In the genomic region with DNA sequence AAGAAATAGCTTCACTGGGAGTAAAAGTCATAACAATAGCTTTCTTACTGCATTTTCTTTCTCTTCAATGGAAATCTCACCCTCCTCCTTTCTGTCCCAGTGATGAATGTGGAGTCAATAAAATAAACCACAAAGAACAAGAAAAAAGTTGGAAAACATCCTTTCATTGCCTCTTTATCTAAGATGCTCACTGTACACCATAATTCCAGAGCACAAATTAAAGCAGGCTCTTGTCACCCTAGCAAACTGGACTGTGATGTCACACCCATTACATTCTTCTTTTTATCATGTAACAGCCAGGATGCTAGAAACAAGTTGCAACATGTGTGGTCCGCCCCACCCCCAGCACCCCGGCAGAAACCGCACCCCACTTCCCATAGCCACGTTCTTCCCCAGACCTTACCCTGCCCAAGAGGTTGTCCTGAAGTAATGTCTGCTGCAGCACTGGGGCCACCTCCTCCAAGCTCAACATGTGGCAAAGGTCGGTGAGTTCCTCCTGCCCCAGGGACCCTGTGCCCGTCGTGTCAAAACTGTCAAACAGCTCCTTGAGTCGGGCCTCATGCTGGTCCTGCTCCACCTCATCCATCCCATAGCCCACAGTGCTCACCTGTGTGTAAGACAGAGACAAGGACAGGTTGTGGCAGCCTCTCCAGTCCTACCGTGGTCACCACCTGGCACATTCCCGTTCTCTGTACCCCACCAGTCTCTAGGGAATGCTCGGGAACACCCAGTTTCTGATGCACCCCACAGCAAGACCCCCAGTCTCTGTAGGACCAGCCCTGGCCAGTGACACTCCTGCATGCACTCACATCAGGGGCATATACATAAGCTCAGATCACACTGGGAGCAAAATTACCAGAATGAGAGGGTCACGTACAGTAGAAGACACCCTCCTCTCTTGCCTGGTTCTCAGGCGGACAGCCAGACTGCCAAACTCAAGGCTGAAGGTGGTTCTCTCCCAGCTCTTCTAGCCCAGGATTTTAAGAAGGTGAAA, we compare ENCODE assay signal across 1 cellular context.
A peak's percentile ranks its signal among the peaks of the same experiment; 100 is the strongest.
TF ChIP-seq lines count a peak whose summit lies in the region.

No MANE protein-coding gene starts in this region.

TF ChIP-seq in GM12878, 131 proteins besides CTCF, POLR2A, EP300 and RAD21 (continued from another document and continues in another):
- TF ChIP-seq, protein P1, sequence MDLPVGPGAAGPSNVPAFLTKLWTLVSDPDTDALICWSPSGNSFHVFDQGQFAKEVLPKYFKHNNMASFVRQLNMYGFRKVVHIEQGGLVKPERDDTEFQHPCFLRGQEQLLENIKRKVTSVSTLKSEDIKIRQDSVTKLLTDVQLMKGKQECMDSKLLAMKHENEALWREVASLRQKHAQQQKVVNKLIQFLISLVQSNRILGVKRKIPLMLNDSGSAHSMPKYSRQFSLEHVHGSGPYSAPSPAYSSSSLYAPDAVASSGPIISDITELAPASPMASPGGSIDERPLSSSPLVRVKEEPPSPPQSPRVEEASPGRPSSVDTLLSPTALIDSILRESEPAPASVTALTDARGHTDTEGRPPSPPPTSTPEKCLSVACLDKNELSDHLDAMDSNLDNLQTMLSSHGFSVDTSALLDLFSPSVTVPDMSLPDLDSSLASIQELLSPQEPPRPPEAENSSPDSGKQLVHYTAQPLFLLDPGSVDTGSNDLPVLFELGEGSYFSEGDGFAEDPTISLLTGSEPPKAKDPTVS (IDR thresholded peaks at IDR 0.05; ENCODE audit: low read depth, low read length): no peak
- TF ChIP-seq NFYA (IDR thresholded peaks at IDR 0.05; ENCODE audit: borderline replicate concordance, low read depth, low read length) (no peak), POLR2AphosphoS5 (IDR thresholded peaks at IDR 0.05; ENCODE audit: low read length) (0 out of 2 replicates have a peak, but pooled peaks have one; percentile 53), EGR1 (IDR thresholded peaks at IDR 0.05; ENCODE audit: borderline replicate concordance in 1 of 2, low read depth in 2 of 2, low read length in 2 of 2) (no peak), MEF2B (IDR thresholded peaks at IDR 0.05; ENCODE audit: partially characterized antibody, poor library complexity, severe bottlenecking) (no peak), NFXL1 (IDR thresholded peaks at IDR 0.05; ENCODE audit: borderline replicate concordance) (no peak), GATAD2B (conservative IDR thresholded peaks at IDR 0.05; ENCODE audit: low read depth) (no peak), PML (IDR thresholded peaks at IDR 0.05; ENCODE audit: low read length) (no peak; the same call in 1 of the 2 replicates), RBBP5 (conservative IDR thresholded peaks at IDR 0.05) (no peak), YY1 (IDR thresholded peaks at IDR 0.05; ENCODE audit: low read depth, low read length) (no peak), ATF7 (IDR thresholded peaks at IDR 0.05; ENCODE audit: low read depth) (0 out of 2 replicates have a peak, but pooled peaks have one; percentile 32), FOS (IDR thresholded peaks at IDR 0.05; ENCODE audit: borderline replicate concordance, extremely low read depth, insufficient read length) (no peak), ETV6 (conservative IDR thresholded peaks at IDR 0.05 in 1 of 2, IDR thresholded peaks at IDR 0.05 in 1 of 2; ENCODE audit: borderline replicate concordance in 1 of 2, low read depth in 1 of 2) (no peak), MXI1 (IDR thresholded peaks at IDR 0.05; ENCODE audit: low read depth, low read length) (peak; percentile 34; the same call in 1 of the 2 replicates), MTA2 (IDR thresholded peaks at IDR 0.05; ENCODE audit: low read depth) (0 out of 2 replicates have a peak, but pooled peaks have one; percentile 35), STAT3 (IDR thresholded peaks at IDR 0.05; ENCODE audit: low read depth, low read length) (no peak), CBFB (IDR thresholded peaks at IDR 0.05; ENCODE audit: low read depth) (peak; percentile 70; the same call in 1 of the 2 replicates), CHD1 (IDR thresholded peaks at IDR 0.05; ENCODE audit: low read depth, low read length) (0 out of 2 replicates have a peak, but pooled peaks have one; percentile 73), CREB1 (IDR thresholded peaks at IDR 0.05; ENCODE audit: low read depth) (peak; percentile 93), NR2C2 (IDR thresholded peaks at IDR 0.05; ENCODE audit: borderline replicate concordance, control insufficient read depth, insufficient read length, low read depth) (no peak), LARP7 (IDR thresholded peaks at IDR 0.05) (no peak), KLF5 (IDR thresholded peaks at IDR 0.05; ENCODE audit: partially characterized antibody) (no peak), SIN3A (IDR thresholded peaks at IDR 0.05; ENCODE audit: low read depth, low read length) (0 out of 2 replicates have a peak, but pooled peaks have one; percentile 27), SP1 (IDR thresholded peaks at IDR 0.05; ENCODE audit: low read depth, low read length) (peak; percentile 24), CBX3 (IDR thresholded peaks at IDR 0.05; ENCODE audit: borderline replicate concordance, low read depth) (no peak), CREM (IDR thresholded peaks at IDR 0.05; ENCODE audit: low read depth) (peak; percentile 66; the same call in 1 of the 2 replicates), IKZF2 (IDR thresholded peaks at IDR 0.05) (peak; percentile 45 to 71; a peak in 2 of 4 replicates), SUPT20H (IDR thresholded peaks at IDR 0.05; ENCODE audit: borderline replicate concordance, control insufficient read depth, low read depth, low read length) (no peak), WRNIP1 (IDR thresholded peaks at IDR 0.05; ENCODE audit: borderline replicate concordance, low read depth, low read length) (no peak), JUNB (IDR thresholded peaks at IDR 0.05) (no peak), BCL11A (IDR thresholded peaks at IDR 0.05; ENCODE audit: low read depth, low read length) (0 out of 2 replicates have a peak, but pooled peaks have one; percentile 34)
- TF ChIP-seq, protein P2, sequence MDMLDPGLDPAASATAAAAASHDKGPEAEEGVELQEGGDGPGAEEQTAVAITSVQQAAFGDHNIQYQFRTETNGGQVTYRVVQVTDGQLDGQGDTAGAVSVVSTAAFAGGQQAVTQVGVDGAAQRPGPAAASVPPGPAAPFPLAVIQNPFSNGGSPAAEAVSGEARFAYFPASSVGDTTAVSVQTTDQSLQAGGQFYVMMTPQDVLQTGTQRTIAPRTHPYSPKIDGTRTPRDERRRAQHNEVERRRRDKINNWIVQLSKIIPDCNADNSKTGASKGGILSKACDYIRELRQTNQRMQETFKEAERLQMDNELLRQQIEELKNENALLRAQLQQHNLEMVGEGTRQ (IDR thresholded peaks at IDR 0.05; ENCODE audit: borderline replicate concordance, low read depth, low read length): no peak
- TF ChIP-seq, protein P3, sequence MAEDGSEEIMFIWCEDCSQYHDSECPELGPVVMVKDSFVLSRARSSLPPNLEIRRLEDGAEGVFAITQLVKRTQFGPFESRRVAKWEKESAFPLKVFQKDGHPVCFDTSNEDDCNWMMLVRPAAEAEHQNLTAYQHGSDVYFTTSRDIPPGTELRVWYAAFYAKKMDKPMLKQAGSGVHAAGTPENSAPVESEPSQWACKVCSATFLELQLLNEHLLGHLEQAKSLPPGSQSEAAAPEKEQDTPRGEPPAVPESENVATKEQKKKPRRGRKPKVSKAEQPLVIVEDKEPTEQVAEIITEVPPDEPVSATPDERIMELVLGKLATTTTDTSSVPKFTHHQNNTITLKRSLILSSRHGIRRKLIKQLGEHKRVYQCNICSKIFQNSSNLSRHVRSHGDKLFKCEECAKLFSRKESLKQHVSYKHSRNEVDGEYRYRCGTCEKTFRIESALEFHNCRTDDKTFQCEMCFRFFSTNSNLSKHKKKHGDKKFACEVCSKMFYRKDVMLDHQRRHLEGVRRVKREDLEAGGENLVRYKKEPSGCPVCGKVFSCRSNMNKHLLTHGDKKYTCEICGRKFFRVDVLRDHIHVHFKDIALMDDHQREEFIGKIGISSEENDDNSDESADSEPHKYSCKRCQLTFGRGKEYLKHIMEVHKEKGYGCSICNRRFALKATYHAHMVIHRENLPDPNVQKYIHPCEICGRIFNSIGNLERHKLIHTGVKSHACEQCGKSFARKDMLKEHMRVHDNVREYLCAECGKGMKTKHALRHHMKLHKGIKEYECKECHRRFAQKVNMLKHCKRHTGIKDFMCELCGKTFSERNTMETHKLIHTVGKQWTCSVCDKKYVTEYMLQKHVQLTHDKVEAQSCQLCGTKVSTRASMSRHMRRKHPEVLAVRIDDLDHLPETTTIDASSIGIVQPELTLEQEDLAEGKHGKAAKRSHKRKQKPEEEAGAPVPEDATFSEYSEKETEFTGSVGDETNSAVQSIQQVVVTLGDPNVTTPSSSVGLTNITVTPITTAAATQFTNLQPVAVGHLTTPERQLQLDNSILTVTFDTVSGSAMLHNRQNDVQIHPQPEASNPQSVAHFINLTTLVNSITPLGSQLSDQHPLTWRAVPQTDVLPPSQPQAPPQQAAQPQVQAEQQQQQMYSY (CRISPR knock-in tag; IDR thresholded peaks at IDR 0.05): no peak
- TF ChIP-seq, protein P4, sequence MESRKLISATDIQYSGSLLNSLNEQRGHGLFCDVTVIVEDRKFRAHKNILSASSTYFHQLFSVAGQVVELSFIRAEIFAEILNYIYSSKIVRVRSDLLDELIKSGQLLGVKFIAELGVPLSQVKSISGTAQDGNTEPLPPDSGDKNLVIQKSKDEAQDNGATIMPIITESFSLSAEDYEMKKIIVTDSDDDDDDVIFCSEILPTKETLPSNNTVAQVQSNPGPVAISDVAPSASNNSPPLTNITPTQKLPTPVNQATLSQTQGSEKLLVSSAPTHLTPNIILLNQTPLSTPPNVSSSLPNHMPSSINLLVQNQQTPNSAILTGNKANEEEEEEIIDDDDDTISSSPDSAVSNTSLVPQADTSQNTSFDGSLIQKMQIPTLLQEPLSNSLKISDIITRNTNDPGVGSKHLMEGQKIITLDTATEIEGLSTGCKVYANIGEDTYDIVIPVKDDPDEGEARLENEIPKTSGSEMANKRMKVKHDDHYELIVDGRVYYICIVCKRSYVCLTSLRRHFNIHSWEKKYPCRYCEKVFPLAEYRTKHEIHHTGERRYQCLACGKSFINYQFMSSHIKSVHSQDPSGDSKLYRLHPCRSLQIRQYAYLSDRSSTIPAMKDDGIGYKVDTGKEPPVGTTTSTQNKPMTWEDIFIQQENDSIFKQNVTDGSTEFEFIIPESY (IDR thresholded peaks at IDR 0.05): no peak
- TF ChIP-seq, protein P5, sequence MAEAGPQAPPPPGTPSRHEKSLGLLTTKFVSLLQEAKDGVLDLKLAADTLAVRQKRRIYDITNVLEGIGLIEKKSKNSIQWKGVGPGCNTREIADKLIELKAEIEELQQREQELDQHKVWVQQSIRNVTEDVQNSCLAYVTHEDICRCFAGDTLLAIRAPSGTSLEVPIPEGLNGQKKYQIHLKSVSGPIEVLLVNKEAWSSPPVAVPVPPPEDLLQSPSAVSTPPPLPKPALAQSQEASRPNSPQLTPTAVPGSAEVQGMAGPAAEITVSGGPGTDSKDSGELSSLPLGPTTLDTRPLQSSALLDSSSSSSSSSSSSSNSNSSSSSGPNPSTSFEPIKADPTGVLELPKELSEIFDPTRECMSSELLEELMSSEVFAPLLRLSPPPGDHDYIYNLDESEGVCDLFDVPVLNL (IDR thresholded peaks at IDR 0.05; ENCODE audit: low read depth, low read length): no peak
- TF ChIP-seq, protein P6, sequence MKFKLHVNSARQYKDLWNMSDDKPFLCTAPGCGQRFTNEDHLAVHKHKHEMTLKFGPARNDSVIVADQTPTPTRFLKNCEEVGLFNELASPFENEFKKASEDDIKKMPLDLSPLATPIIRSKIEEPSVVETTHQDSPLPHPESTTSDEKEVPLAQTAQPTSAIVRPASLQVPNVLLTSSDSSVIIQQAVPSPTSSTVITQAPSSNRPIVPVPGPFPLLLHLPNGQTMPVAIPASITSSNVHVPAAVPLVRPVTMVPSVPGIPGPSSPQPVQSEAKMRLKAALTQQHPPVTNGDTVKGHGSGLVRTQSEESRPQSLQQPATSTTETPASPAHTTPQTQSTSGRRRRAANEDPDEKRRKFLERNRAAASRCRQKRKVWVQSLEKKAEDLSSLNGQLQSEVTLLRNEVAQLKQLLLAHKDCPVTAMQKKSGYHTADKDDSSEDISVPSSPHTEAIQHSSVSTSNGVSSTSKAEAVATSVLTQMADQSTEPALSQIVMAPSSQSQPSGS (IDR thresholded peaks at IDR 0.05; ENCODE audit: low read length): peak; percentile 25; the same call in 1 of the 2 replicates
- TF ChIP-seq, protein P7, sequence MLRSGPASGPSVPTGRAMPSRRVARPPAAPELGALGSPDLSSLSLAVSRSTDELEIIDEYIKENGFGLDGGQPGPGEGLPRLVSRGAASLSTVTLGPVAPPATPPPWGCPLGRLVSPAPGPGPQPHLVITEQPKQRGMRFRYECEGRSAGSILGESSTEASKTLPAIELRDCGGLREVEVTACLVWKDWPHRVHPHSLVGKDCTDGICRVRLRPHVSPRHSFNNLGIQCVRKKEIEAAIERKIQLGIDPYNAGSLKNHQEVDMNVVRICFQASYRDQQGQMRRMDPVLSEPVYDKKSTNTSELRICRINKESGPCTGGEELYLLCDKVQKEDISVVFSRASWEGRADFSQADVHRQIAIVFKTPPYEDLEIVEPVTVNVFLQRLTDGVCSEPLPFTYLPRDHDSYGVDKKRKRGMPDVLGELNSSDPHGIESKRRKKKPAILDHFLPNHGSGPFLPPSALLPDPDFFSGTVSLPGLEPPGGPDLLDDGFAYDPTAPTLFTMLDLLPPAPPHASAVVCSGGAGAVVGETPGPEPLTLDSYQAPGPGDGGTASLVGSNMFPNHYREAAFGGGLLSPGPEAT (IDR thresholded peaks at IDR 0.05; ENCODE audit: low read depth): peak; percentile 47; the same call in 1 of the 2 replicates
- TF ChIP-seq, protein P8, sequence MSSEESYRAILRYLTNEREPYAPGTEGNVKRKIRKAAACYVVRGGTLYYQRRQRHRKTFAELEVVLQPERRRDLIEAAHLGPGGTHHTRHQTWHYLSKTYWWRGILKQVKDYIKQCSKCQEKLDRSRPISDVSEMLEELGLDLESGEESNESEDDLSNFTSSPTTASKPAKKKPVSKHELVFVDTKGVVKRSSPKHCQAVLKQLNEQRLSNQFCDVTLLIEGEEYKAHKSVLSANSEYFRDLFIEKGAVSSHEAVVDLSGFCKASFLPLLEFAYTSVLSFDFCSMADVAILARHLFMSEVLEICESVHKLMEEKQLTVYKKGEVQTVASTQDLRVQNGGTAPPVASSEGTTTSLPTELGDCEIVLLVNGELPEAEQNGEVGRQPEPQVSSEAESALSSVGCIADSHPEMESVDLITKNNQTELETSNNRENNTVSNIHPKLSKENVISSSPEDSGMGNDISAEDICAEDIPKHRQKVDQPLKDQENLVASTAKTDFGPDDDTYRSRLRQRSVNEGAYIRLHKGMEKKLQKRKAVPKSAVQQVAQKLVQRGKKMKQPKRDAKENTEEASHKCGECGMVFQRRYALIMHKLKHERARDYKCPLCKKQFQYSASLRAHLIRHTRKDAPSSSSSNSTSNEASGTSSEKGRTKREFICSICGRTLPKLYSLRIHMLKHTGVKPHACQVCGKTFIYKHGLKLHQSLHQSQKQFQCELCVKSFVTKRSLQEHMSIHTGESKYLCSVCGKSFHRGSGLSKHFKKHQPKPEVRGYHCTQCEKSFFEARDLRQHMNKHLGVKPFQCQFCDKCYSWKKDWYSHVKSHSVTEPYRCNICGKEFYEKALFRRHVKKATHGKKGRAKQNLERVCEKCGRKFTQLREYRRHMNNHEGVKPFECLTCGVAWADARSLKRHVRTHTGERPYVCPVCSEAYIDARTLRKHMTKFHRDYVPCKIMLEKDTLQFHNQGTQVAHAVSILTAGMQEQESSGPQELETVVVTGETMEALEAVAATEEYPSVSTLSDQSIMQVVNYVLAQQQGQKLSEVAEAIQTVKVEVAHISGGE (CRISPR knock-in tag; IDR thresholded peaks at IDR 0.05): no peak
